ENCODE assay signal across 25 cellular contexts in the genomic region with DNA sequence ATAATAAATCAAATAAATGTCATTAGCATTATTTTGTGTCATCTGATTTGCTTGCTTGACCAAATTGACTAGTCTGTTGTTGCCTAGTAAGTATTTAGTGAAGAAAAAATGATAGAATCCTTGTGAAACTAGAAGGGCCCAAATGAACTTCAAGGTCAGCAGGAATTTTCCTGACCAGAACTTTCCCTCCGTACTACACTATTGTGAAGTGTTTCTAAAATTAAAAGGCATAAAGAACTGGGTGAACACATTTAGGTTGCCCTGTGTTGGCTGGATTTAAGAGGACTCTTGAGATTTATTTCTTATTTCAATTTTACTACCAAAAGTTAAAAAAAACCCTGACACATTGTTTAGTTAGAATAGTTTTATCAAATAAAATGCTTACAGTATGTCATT.
"Had no signal": no experiment of that assay in that cellular context is flagged by ENCODE, and none has a peak within 500 bp of the region (broad histone marks: within the 10 kb centered on the region; RNA-seq: fewer than 3 reads in every experiment).

No MANE protein-coding gene starts in this region.

- ATAC-seq: left colon; lower lobe of right lung; naive thymus-derived CD8-positive, alpha-beta T cell; pancreas; sciatic nerve; stimulated activated naive B cell treated with anti-CD40 and anti-IgM and Interleukin-4, amounts not matched to agents 10 μg/mL and 1 μg/mL and 100 μg/mL, for 72 hours; stimulated activated naive CD8-positive, alpha-beta T cell treated with anti-CD3 and anti-CD28 coated beads, Interleukin-15, Interleukin-2, amounts not matched to agents 100 U/mL and 50 U/mL, for 24 hours; upper lobe of right lung had no signal

- DNase-seq: hypothalamus; immature natural killer cell; kidney; left colon; lower lobe of right lung; mammary epithelial cell; naive thymus-derived CD8-positive, alpha-beta T cell; nucleus accumbens; pancreas; posterior cingulate gyrus; retina; stimulated activated CD4-positive, alpha-beta T cell treated with anti-CD3 and anti-CD28 coated beads, Interleukin-12 subunit alpha, Interleukin-12 subunit beta, amount 100 ng/mL, for 4 hours; stimulated activated CD4-positive, alpha-beta T cell treated with anti-CD3 and anti-CD28 coated beads, Interleukin-15, amount 100 ng/mL, for 24 hours; stimulated activated CD4-positive, alpha-beta T cell treated with anti-CD3 and anti-CD28 coated beads, Interleukin-2, amount 100 ng/mL, for 24 hours; stimulated activated CD4-positive, alpha-beta T cell treated with anti-CD3 and anti-CD28 coated beads, Interleukin-4, amount 100 ng/mL, for 1 hour; stimulated activated naive B cell treated with anti-CD40 and anti-IgM and Interleukin-4, amounts not matched to agents 10 μg/mL and 1 μg/mL and 100 μg/mL, for 72 hours; stimulated activated naive CD8-positive, alpha-beta T cell treated with anti-CD3 and anti-CD28 coated beads, Interleukin-15, Interleukin-2, amounts not matched to agents 100 U/mL and 50 U/mL, for 24 hours; stomach; testis; tibial artery; trophoblast cell; upper lobe of right lung had no signal

- H3K9me3 ChIP-seq: lower lobe of right lung, pancreas, prostate gland, stomach, testis, tibial artery, upper lobe of right lung had no signal

- H3K27ac ChIP-seq: lower lobe of right lung, pancreas, prostate gland, skin epidermis, stomach, testis, tibial artery, upper lobe of right lung had no signal

- H3K36me3 ChIP-seq: lower lobe of right lung, pancreas, prostate gland, stomach, tibial artery, upper lobe of right lung had no signal

- H3K27me3 ChIP-seq: pancreas, stomach, testis, tibial artery, upper lobe of right lung had no signal

- H3K4me3 ChIP-seq: lower lobe of right lung, pancreas, prostate gland, skin epidermis, stomach, testis, tibial artery, upper lobe of right lung had no signal

- H3K4me1 ChIP-seq: pancreas, prostate gland, stomach, testis, tibial artery had no signal
